24 cellular contexts compared by ENCODE assay signal in the genomic region with DNA sequence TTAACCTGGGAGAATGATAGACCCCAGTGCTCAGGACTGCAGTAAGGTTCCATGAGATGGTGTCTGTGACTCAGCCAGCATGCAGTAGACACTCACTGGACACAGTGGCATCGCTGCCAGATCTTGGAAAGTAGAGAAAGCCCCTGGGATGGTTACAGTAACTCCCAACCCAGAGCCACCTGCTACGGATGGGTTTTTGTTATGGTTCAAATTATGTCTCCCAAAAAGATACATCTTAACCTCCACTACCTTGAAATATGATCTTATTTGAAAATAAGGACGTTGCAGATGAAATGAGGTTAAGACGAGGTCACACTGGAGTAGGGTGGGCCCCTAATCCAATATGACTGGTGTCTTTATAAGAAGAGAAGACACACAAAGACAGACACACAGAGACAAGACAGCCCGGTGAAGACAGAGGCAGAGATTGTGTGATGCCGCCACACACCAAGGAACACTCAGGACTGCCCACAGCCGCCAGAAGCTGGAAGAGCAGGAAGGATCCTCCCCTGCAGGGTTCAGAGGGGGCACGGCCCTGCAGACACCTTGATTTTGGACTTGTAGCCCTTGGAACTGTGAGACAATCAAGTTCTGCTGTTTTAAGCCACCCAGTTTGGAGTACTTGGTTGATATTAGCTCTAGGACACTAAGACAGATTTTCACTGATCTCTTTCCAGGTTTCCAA.
A peak's percentile ranks its signal among the peaks of the same experiment; 100 is the strongest.
DNase-seq lines count a peak whose midpoint lies in the region; ATAC-seq and TF ChIP-seq lines count a peak whose summit lies in the region.
"Had no signal": no experiment of that assay in that cellular context is flagged by ENCODE, and none has a peak within 500 bp of the region (broad histone marks: within the 10 kb centered on the region; RNA-seq: fewer than 3 reads in every experiment).

No MANE protein-coding gene starts in this region.

- CTCF ChIA-PET in activated CD8-positive, alpha-beta memory T cell treated with anti-CD3 and anti-CD28 coated beads, Interleukin-2, amount 10 ng/mL, durations not matched to agents 7 days and 5 days (lab: Charles Lee): no interaction called here
- CTCF ChIA-PET in activated CD4-positive, alpha-beta T cell treated with anti-CD3 and anti-CD28 coated beads for 36 hours (lab: Charles Lee): no interaction called here
- CTCF ChIA-PET in activated CD4-positive, alpha-beta memory T cell treated with anti-CD3 and anti-CD28 coated beads for 36 hours (lab: Charles Lee): no interaction called here

- no peak for TF ChIP-seq POLR2A in vagina (IDR thresholded peaks at IDR 0.05)

- no peaks in the 10 kb centered on the region for H3K9me3 ChIP-seq in vagina
- H3K9me3 ChIP-seq: HAP-1, Peyer's patch had no signal

- intact Hi-C loops in vagina (cut with DNase I): no loop called here
- intact Hi-C loops in activated CD4-positive, alpha-beta T cell treated with anti-CD3 and anti-CD28 coated beads for 36 hours (cut with DNase I, micrococcal nuclease): no loop called here
- intact Hi-C loops in activated CD4-positive, alpha-beta memory T cell treated with anti-CD3 and anti-CD28 coated beads for 36 hours (cut with micrococcal nuclease): no loop called here

- no peak for ATAC-seq in activated CD8-positive, alpha-beta memory T cell treated with anti-CD3 and anti-CD28 coated beads, Interleukin-2, amount 10 ng/mL, durations not matched to agents 7 days and 5 days
- ATAC-seq in activated CD4-positive, alpha-beta T cell treated with anti-CD3 and anti-CD28 coated beads for 36 hours: no peak
- ATAC-seq: CD8-positive, alpha-beta T cell had no signal

- no peaks in the 10 kb centered on the region for H3K36me3 Mint-ChIP-seq in activated CD8-positive, alpha-beta memory T cell treated with anti-CD3 and anti-CD28 coated beads, Interleukin-2, amount 10 ng/mL, durations not matched to agents 7 days and 5 days
- no peaks in the 10 kb centered on the region for H3K36me3 Mint-ChIP-seq in activated CD4-positive, alpha-beta T cell treated with anti-CD3 and anti-CD28 coated beads for 36 hours (ENCODE audit: low read depth)
- no peaks in the 10 kb centered on the region for H3K36me3 Mint-ChIP-seq in activated CD4-positive, alpha-beta memory T cell treated with anti-CD3 and anti-CD28 coated beads for 36 hours
- H3K36me3 Mint-ChIP-seq: CD8-positive, alpha-beta T cell; IgD-negative memory B cell had no signal

- no peak overlapping the region for H3K4me3 ChIP-seq in vagina
- H3K4me3 ChIP-seq: HAP-1, Peyer's patch had no signal

- peak; percentile 15 for DNase-seq in activated CD8-positive, alpha-beta memory T cell treated with anti-CD3 and anti-CD28 coated beads for 24 hours
- no peak for DNase-seq in activated CD8-positive, alpha-beta memory T cell treated with anti-CD3 and anti-CD28 coated beads, Interleukin-2, amount 50 U/mL, for 4 hours
- DNase-seq in activated CD8-positive, alpha-beta memory T cell treated with anti-CD3 and anti-CD28 coated beads, Interleukin-2, amount 10 ng/mL, durations not matched to agents 7 days and 5 days: peak; percentile 29
- DNase-seq in mesenteric fat pad (ENCODE audit: low spot score) (peak; percentile 67), vagina (ENCODE audit: extremely low spot score in 2 of 2) (peak; percentile 46 to 69), COR-L47 (lab: John Stamatoyannopoulos, UW) (no peak)
- no peak for DNase-seq in activated CD4-positive, alpha-beta T cell treated with anti-CD3 and anti-CD28 coated beads for 36 hours
- DNase-seq in activated CD4-positive, alpha-beta memory T cell treated with anti-CD3 and anti-CD28 coated beads for 36 hours: no peak
- DNase-seq: AML-193, C1 segment of cervical spinal cord, Calu3, DMS153, Karpas-422, MV-4-11, NCI-H1105 treated with DMSO at 0.1 percent for 48 hours, NCI-H2081 treated with DMSO at 0.1 percent for 48 hours, NCI-H2171 treated with DMSO at 0.1 percent for 48 hours, NCI-H524 treated with DMSO at 0.1 percent for 48 hours, NCI-H82, Peyer's patch had no signal

- no peaks in the 10 kb centered on the region for H3K27me3 ChIP-seq in vagina
- H3K27me3 ChIP-seq: Peyer's patch had no signal

- no peak for TF ChIP-seq CTCF in vagina (IDR thresholded peaks at IDR 0.05)

- H3K9me3 Mint-ChIP-seq in activated CD8-positive, alpha-beta memory T cell treated with anti-CD3 and anti-CD28 coated beads, Interleukin-2, amount 10 ng/mL, durations not matched to agents 7 days and 5 days (ENCODE audit: low read depth): no peaks in the 10 kb centered on the region
- H3K9me3 Mint-ChIP-seq in activated CD4-positive, alpha-beta T cell treated with anti-CD3 and anti-CD28 coated beads for 36 hours (ENCODE audit: low read depth): no peaks in the 10 kb centered on the region
- no peaks in the 10 kb centered on the region for H3K9me3 Mint-ChIP-seq in activated CD4-positive, alpha-beta memory T cell treated with anti-CD3 and anti-CD28 coated beads for 36 hours
- H3K9me3 Mint-ChIP-seq: CD8-positive, alpha-beta T cell; IgD-negative memory B cell had no signal

- H3K4me1 ChIP-seq in vagina: peaks cover 24% of the 10 kb centered on the region
- H3K4me1 ChIP-seq: HAP-1, Peyer's patch had no signal

- H3K27ac ChIP-seq in vagina: no peak overlapping the region
- H3K27ac ChIP-seq: 22Rv1, Peyer's patch had no signal

- H3K27me3 Mint-ChIP-seq in activated CD8-positive, alpha-beta memory T cell treated with anti-CD3 and anti-CD28 coated beads, Interleukin-2, amount 10 ng/mL, durations not matched to agents 7 days and 5 days: peaks cover 24% of the 10 kb centered on the region
- peaks cover 4% of the 10 kb centered on the region for H3K27me3 Mint-ChIP-seq in activated CD4-positive, alpha-beta T cell treated with anti-CD3 and anti-CD28 coated beads for 36 hours
- peaks cover 4% of the 10 kb centered on the region for H3K27me3 Mint-ChIP-seq in activated CD4-positive, alpha-beta memory T cell treated with anti-CD3 and anti-CD28 coated beads for 36 hours

- H3K4me1 Mint-ChIP-seq in activated CD8-positive, alpha-beta memory T cell treated with anti-CD3 and anti-CD28 coated beads, Interleukin-2, amount 10 ng/mL, durations not matched to agents 7 days and 5 days: peaks cover 4% of the 10 kb centered on the region
- H3K4me1 Mint-ChIP-seq in activated CD4-positive, alpha-beta T cell treated with anti-CD3 and anti-CD28 coated beads for 36 hours: no peaks in the 10 kb centered on the region
- H3K4me1 Mint-ChIP-seq in activated CD4-positive, alpha-beta memory T cell treated with anti-CD3 and anti-CD28 coated beads for 36 hours (ENCODE audit: low read depth): no peaks in the 10 kb centered on the region
- H3K4me1 Mint-ChIP-seq: IgD-negative memory B cell had no signal

- POLR2A ChIA-PET in activated CD4-positive, alpha-beta T cell treated with anti-CD3 and anti-CD28 coated beads for 36 hours (lab: Charles Lee): no interaction called here
- POLR2A ChIA-PET in activated CD4-positive, alpha-beta memory T cell treated with anti-CD3 and anti-CD28 coated beads for 36 hours (lab: Charles Lee): no interaction called here

- H3K36me3 ChIP-seq in vagina: no peaks in the 10 kb centered on the region
- H3K36me3 ChIP-seq: HAP-1, Peyer's patch had no signal

- no peak overlapping the region for H3K4me3 Mint-ChIP-seq in activated CD8-positive, alpha-beta memory T cell treated with anti-CD3 and anti-CD28 coated beads, Interleukin-2, amount 10 ng/mL, durations not matched to agents 7 days and 5 days
- H3K4me3 Mint-ChIP-seq in activated CD4-positive, alpha-beta T cell treated with anti-CD3 and anti-CD28 coated beads for 36 hours: no peak overlapping the region
- H3K4me3 Mint-ChIP-seq in activated CD4-positive, alpha-beta memory T cell treated with anti-CD3 and anti-CD28 coated beads for 36 hours: no peak overlapping the region
- H3K4me3 Mint-ChIP-seq: CD8-positive, alpha-beta T cell; IgD-negative memory B cell had no signal

- H3K27ac Mint-ChIP-seq in activated CD8-positive, alpha-beta memory T cell treated with anti-CD3 and anti-CD28 coated beads, Interleukin-2, amount 10 ng/mL, durations not matched to agents 7 days and 5 days: no peak overlapping the region
- no peak overlapping the region for H3K27ac Mint-ChIP-seq in activated CD4-positive, alpha-beta T cell treated with anti-CD3 and anti-CD28 coated beads for 36 hours
- H3K27ac Mint-ChIP-seq in activated CD4-positive, alpha-beta memory T cell treated with anti-CD3 and anti-CD28 coated beads for 36 hours: no peak overlapping the region
- H3K27ac Mint-ChIP-seq: CD8-positive, alpha-beta T cell; IgD-negative memory B cell had no signal

Comparison
In these comparisons a context has a peak if more than half of its experiments do, and no peak if none do; other contexts are left out.
1. DNase-seq: peak in activated CD8-positive, alpha-beta memory T cell treated with anti-CD3 and anti-CD28 coated beads for 24 hours (single experiment), activated CD8-positive, alpha-beta memory T cell treated with anti-CD3 and anti-CD28 coated beads, Interleukin-2, amount 10 ng/mL, durations not matched to agents 7 days and 5 days (single experiment), mesenteric fat pad (single experiment) and vagina (2 of 2); none in activated CD8-positive, alpha-beta memory T cell treated with anti-CD3 and anti-CD28 coated beads, Interleukin-2, amount 50 U/mL, for 4 hours (single experiment), activated CD4-positive, alpha-beta T cell treated with anti-CD3 and anti-CD28 coated beads for 36 hours (single experiment), activated CD4-positive, alpha-beta memory T cell treated with anti-CD3 and anti-CD28 coated beads for 36 hours (single experiment) and COR-L47 (single experiment).